In the genomic region with DNA sequence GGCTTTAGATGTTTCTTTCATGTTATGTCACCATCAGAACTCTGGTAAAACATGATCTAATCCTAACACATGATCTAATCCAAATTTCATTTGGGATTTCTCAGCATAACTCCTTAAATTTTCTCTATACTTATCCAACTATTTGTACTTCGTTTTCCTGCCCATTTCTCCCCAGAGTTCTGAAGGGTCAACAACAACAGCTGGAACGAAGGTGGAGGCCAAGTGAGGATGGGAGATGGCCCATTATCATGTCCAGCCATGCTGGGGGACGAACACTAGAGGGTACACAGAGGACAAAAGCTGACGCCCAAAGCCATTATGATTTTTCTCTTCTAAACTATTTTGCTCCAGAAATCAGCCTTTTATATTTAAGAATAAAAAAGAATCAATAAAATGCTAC, we compare ENCODE assay signal across 18 cellular contexts.
DNase-seq lines count a peak whose midpoint lies in the region; ATAC-seq and TF ChIP-seq lines count a peak whose summit lies in the region.
"Had no signal": no experiment of that assay in that cellular context is flagged by ENCODE, and none has a peak within 500 bp of the region (broad histone marks: within the 10 kb centered on the region; RNA-seq: fewer than 3 reads in every experiment).

No MANE protein-coding gene starts in this region.

- H3K9me3 ChIP-seq in right cardiac atrium (ENCODE audit: control insufficient read depth, low read length), result no peaks in the 10 kb centered on the region
- H3K9me3 ChIP-seq in hepatocyte (ENCODE audit: low read depth), result no peaks in the 10 kb centered on the region
- H3K9me3 ChIP-seq: BLaER1 had no signal

- no peak overlapping the region for H3K4me3 ChIP-seq in right cardiac atrium (ENCODE audit: low read length)
- no peak overlapping the region for H3K4me3 ChIP-seq in hepatocyte
- H3K4me3 ChIP-seq: BLaER1, K562 had no signal

- no peaks in the 10 kb centered on the region for H3K36me3 ChIP-seq in hepatocyte (replicated peaks; ENCODE audit: insufficient read depth, low read depth)
- H3K36me3 ChIP-seq: BLaER1 had no signal

- peak; percentile 54 for ATAC-seq in Right ventricle myocardium superior (ENCODE audit: poor library complexity)
- no peak for ATAC-seq in right cardiac atrium
- peak; percentile 31 for ATAC-seq in sciatic nerve
- ATAC-seq: K562 had no signal

- intact Hi-C loops in Right ventricle myocardium superior (cut with DNase I) (no loop called here), cardiac septum (cut with DNase I) (no loop called here), right cardiac atrium (cut with DNase I) (no loop called here), sciatic nerve (cut with DNase I) (no loop called here)

- H3K27me3 ChIP-seq in right cardiac atrium (ENCODE audit: control insufficient read depth, insufficient read depth) (no peaks in the 10 kb centered on the region), hepatocyte (no peaks in the 10 kb centered on the region)
- H3K27me3 ChIP-seq: BLaER1 had no signal

- H2AFZ ChIP-seq in hepatocyte, result no peak overlapping the region

- no peak for TF ChIP-seq CTCF in hepatocyte (IDR thresholded peaks at IDR 0.05; ENCODE audit: poor library complexity)

- DNase-seq in Right ventricle myocardium superior, result peak; percentile 44
- DNase-seq in cardiac septum (ENCODE audit: low spot score), result no peak
- DNase-seq in right cardiac atrium, result peak in 1 of 3 donors; percentile 61
- DNase-seq in sciatic nerve (ENCODE audit: low spot score), result no peak
- no peak for DNase-seq in stimulated activated CD4-positive, alpha-beta T cell treated with anti-CD3 and anti-CD28 coated beads, Interleukin-4, amount 100 ng/mL, for 4 hours
- DNase-seq in hepatocyte (ENCODE audit: low spot score), result no peak
- DNase-seq in GM03348 (ENCODE audit: low spot score), result no peak
- DNase-seq: CD4-positive, alpha-beta T cell; COR-L47; DMS53; MM.1S; NCI-H2029 treated with DMSO at 0.1 percent for 48 hours; NCI-H2227 treated with DMSO at 0.1 percent for 48 hours; NCI-H69; RPMI8226; SHP77 treated with DMSO at 0.1 percent for 48 hours had no signal

- H4K20me1 ChIP-seq in hepatocyte (ENCODE audit: insufficient read depth, poor library complexity, severe bottlenecking), result no peaks in the 10 kb centered on the region
- H4K20me1 ChIP-seq: BLaER1 had no signal

- peaks cover 10% of the 10 kb centered on the region for H3K79me2 ChIP-seq in hepatocyte

- no peak overlapping the region for H3K4me2 ChIP-seq in hepatocyte
- H3K4me2 ChIP-seq: BLaER1 had no signal

- H3K27ac ChIP-seq in right cardiac atrium (ENCODE audit: low read length) (peak overlapping the region; percentile 58), hepatocyte (no peak overlapping the region)
- H3K27ac ChIP-seq: BLaER1 had no signal

- no peaks in the 10 kb centered on the region for H3K9me2 ChIP-seq in hepatocyte (replicated peaks; ENCODE audit: insufficient read depth)

- peaks cover 12% of the 10 kb centered on the region for H3K4me1 ChIP-seq in right cardiac atrium (ENCODE audit: control insufficient read depth, insufficient read depth, low read length)
- peaks cover 12% of the 10 kb centered on the region for H3K4me1 ChIP-seq in hepatocyte (ENCODE audit: insufficient read depth)
- H3K4me1 ChIP-seq: BLaER1 had no signal

- whole genome bisulfite sequencing in right cardiac atrium, result 60% methylated on average over 4 of the region's 4 CpGs
- 98% methylated on average over 4 of the region's 4 CpGs for WGBS in hepatocyte (ENCODE audit: low lambda C conversion rate, missing lambda C conversion rate)

Comparison
In these comparisons a context has a peak if more than half of its experiments do, and no peak if none do; other contexts are left out.
1. ATAC-seq: peak in Right ventricle myocardium superior (single experiment) and sciatic nerve (single experiment); none in right cardiac atrium (0 of 2).